Comparison of ENCODE assay signal across 1 cellular context in genomic region chr5:95076395-95077165, GRCh38.
TF ChIP-seq lines count a peak whose summit lies in the region.

No MANE protein-coding gene starts in this region.

TF ChIP-seq in GM12878, 131 proteins besides CTCF, POLR2A, EP300 and RAD21:
- TF ChIP-seq SKIL (IDR thresholded peaks at IDR 0.05; ENCODE audit: low read depth, poor library complexity, severe bottlenecking) (peak; percentile 16), MLLT1 (IDR thresholded peaks at IDR 0.05) (0 out of 2 replicates have a peak, but pooled peaks have one; percentile 34), ZBED1 (IDR thresholded peaks at IDR 0.05; ENCODE audit: borderline replicate concordance) (no peak), ATF7 (IDR thresholded peaks at IDR 0.05; ENCODE audit: low read depth) (peak; percentile 31; the same call in 1 of the 2 replicates), HSF1 (IDR thresholded peaks at IDR 0.05; ENCODE audit: low read depth, low read length) (no peak)
